ENCODE assay signal across 13 cellular contexts in genomic region chr3:16350041-16350952, GRCh38.
A peak's percentile ranks its signal among the peaks of the same experiment; 100 is the strongest.
DNase-seq lines count a peak whose midpoint lies in the region; ATAC-seq and TF ChIP-seq lines count a peak whose summit lies in the region.
"Had no signal": no experiment of that assay in that cellular context is flagged by ENCODE, and none has a peak within 500 bp of the region (broad histone marks: within the 10 kb centered on the region; RNA-seq: fewer than 3 reads in every experiment).

No MANE protein-coding gene starts in this region.

- no peaks in the 10 kb centered on the region for H3K9me3 ChIP-seq in thyroid gland
- H3K9me3 ChIP-seq: lower lobe of right lung, sigmoid colon had no signal

- CTCF ChIA-PET in T-cell (lab: Charles Lee): interaction anchor here in 1 of 2 donors (0.6 to 0.7 kb wide), 2 partner anchors 64 to 1638 kb away, joined by 3 to 4 read pairs; no protein-coding TSS in a partner anchor

- H3K27me3 Mint-ChIP-seq in T-cell: no peaks in the 10 kb centered on the region

- POLR2A ChIA-PET in T-cell (lab: Charles Lee): no interaction called here

- DNase-seq in A172 (ENCODE audit: low spot score): peak; percentile 40
- DNase-seq in CMK (ENCODE audit: low read depth): peak; percentile 14
- DNase-seq in T-cell: no peak
- DNase-seq in fibroblast of mammary gland (ENCODE audit: low read depth): peak; percentile 89
- DNase-seq in thyroid gland: no peak
- DNase-seq in ureter (ENCODE audit: low spot score): no peak
- DNase-seq in activated effector memory CD4-positive, alpha-beta T cell treated with anti-CD3 and anti-CD28 coated beads, Interleukin-2, amount 50 U/mL, for 16 hours: no peak
- no peak for DNase-seq in COLO829 (ENCODE audit: low spot score)
- DNase-seq: activated effector memory CD4-positive, alpha-beta T cell treated with Interleukin-2 at 50 U/mL for 16 hours; DMS79 treated with DMSO at 0.1 percent for 48 hours; lower lobe of right lung; NCI-H82; sigmoid colon had no signal

- H3K27me3 ChIP-seq in thyroid gland: no peaks in the 10 kb centered on the region
- H3K27me3 ChIP-seq: sigmoid colon had no signal

- peaks cover 38 to 75% (median 58%) of the 10 kb centered on the region in 3 donors for H3K4me1 Mint-ChIP-seq in T-cell

- TF ChIP-seq POLR2A in thyroid gland (IDR thresholded peaks at IDR 0.05): no peak

- no peak for ATAC-seq in T-cell (replicated peaks in 1 of 4)
- ATAC-seq: lower lobe of right lung had no signal

- 75 to 77% methylated on average over 4 of the region's 4 CpGs for WGBS in thyroid gland, 2 donors

- H3K36me3 ChIP-seq in thyroid gland: peaks cover 0 to 16% of the 10 kb centered on the region in 2 donors

- H3K4me1 ChIP-seq in thyroid gland: peaks cover 5 to 7% of the 10 kb centered on the region in 2 donors
- H3K4me1 ChIP-seq: lower lobe of right lung, sigmoid colon had no signal

- H3K4me3 Mint-ChIP-seq in T-cell: no peak overlapping the region

- H3K4me3 ChIP-seq in fibroblast of mammary gland (ENCODE audit: control insufficient read depth, low read depth, low read length) (no peak overlapping the region), thyroid gland (replicated peaks in 1 of 3) (no peak overlapping the region)
- H3K4me3 ChIP-seq: lower lobe of right lung, sigmoid colon had no signal

- H3K27ac Mint-ChIP-seq in T-cell: peak overlapping the region; percentile 70 to 79

- H3K27ac ChIP-seq in thyroid gland: no peak overlapping the region
- H3K27ac ChIP-seq: lower lobe of right lung, sigmoid colon had no signal

- H3K9me3 Mint-ChIP-seq in T-cell: peaks cover 0 to 6% (median 0%) of the 10 kb centered on the region in 3 donors

- TF ChIP-seq CTCF in fibroblast of mammary gland (conservative IDR thresholded peaks at IDR 0.05; ENCODE audit: control insufficient read depth, insufficient read depth, low read depth, low read length): no peak
- no peak for TF ChIP-seq CTCF in thyroid gland (IDR thresholded peaks at IDR 0.05)

- intact Hi-C loops in thyroid gland (cut with DNase I): no loop called here

- peaks cover 74% of the 10 kb centered on the region for H3K36me3 Mint-ChIP-seq in T-cell

Comparison
In these comparisons a context has a peak if more than half of its experiments do, and no peak if none do; other contexts are left out.
1. DNase-seq: peak in A172 (single experiment), CMK (single experiment) and fibroblast of mammary gland (single experiment); none in T-cell (0 of 34), thyroid gland (0 of 2), ureter (single experiment), activated effector memory CD4-positive, alpha-beta T cell treated with anti-CD3 and anti-CD28 coated beads, Interleukin-2, amount 50 U/mL, for 16 hours (single experiment) and COLO829 (single experiment).